18 cellular contexts compared by ENCODE assay signal in genomic region chr9:114525505-114525904, GRCh38. TPM values are rescaled to one million over a fixed set of nuclear protein-coding genes. Genes with fewer than 3 reads are reported as not detected.
A peak's percentile ranks its signal among the peaks of the same experiment; 100 is the strongest.
DNase-seq lines count a peak whose midpoint lies in the region; ATAC-seq, FAIRE-seq and TF ChIP-seq lines count a peak whose summit lies in the region.
"Had no signal": no experiment of that assay in that cellular context is flagged by ENCODE, and none has a peak within 500 bp of the region (broad histone marks: within the 10 kb centered on the region; RNA-seq: fewer than 3 reads in every experiment).

No MANE protein-coding gene starts in this region.

- H3K27ac Mint-ChIP-seq in activated CD8-positive, alpha-beta T cell treated with anti-CD3 and anti-CD28 coated beads, Interleukin-2, amount 10 ng/mL, durations not matched to agents 7 days and 5 days = no peak overlapping the region
- H3K27ac Mint-ChIP-seq: activated CD4-positive, alpha-beta T cell treated with anti-CD3 and anti-CD28 coated beads, Interleukin-2, amount 10 ng/mL, durations not matched to agents 7 days and 5 days; activated T-cell treated with anti-CD3 and anti-CD28 coated beads, Interleukin-2, amount 50 U/mL, for 24 hours had no signal

- no peak for ATAC-seq in activated CD8-positive, alpha-beta T cell treated with anti-CD3 and anti-CD28 coated beads, Interleukin-2, amount 10 ng/mL, durations not matched to agents 7 days and 5 days
- ATAC-seq: naive thymus-derived CD8-positive, alpha-beta T cell had no signal

- no peaks in the 10 kb centered on the region for H3K36me3 Mint-ChIP-seq in activated CD8-positive, alpha-beta T cell treated with anti-CD3 and anti-CD28 coated beads, Interleukin-2, amount 10 ng/mL, durations not matched to agents 7 days and 5 days (ENCODE audit: low read depth)
- H3K36me3 Mint-ChIP-seq: naive thymus-derived CD8-positive, alpha-beta T cell had no signal

- H3K9me3 Mint-ChIP-seq in activated CD8-positive, alpha-beta T cell treated with anti-CD3 and anti-CD28 coated beads, Interleukin-2, amount 10 ng/mL, durations not matched to agents 7 days and 5 days (ENCODE audit: insufficient read depth) = no peaks in the 10 kb centered on the region
- H3K9me3 Mint-ChIP-seq: activated CD4-positive, alpha-beta T cell treated with anti-CD3 and anti-CD28 coated beads, Interleukin-2, amount 10 ng/mL, durations not matched to agents 7 days and 5 days; activated T-cell treated with anti-CD3 and anti-CD28 coated beads, Interleukin-2, amount 50 U/mL, for 24 hours; naive thymus-derived CD8-positive, alpha-beta T cell had no signal

- no peak for FAIRE-seq in HTR-8/SVneo (lab: Jason Lieb, UNC)

- DNase-seq in AG09309 (ENCODE audit: low read depth) = peak; percentile 21
- DNase-seq in HTR-8/SVneo (ENCODE audit: insufficient read length, low spot score) = peak; percentile 73
- DNase-seq in amniotic epithelial cell (ENCODE audit: low read depth) = peak; percentile 59
- DNase-seq in iris pigment epithelial cell (ENCODE audit: low read depth) = peak; percentile 59
- DNase-seq in NCI-H82 (lab: John Stamatoyannopoulos, UW) = no peak
- DNase-seq in RPMI8226 = no peak
- no peak for DNase-seq in cortex of kidney (lab: John Stamatoyannopoulos, UW)
- DNase-seq in activated CD8-positive, alpha-beta T cell treated with anti-CD3 and anti-CD28 coated beads, Interleukin-2, amount 10 ng/mL, durations not matched to agents 7 days and 5 days = no peak
- DNase-seq: activated CD4-positive, alpha-beta T cell treated with anti-CD3 and anti-CD28 coated beads, Interleukin-2, amount 10 ng/mL, durations not matched to agents 7 days and 5 days; activated T-cell treated with anti-CD3 and anti-CD28 coated beads, Interleukin-2, amount 50 U/mL, for 24 hours; AML-193; colonic mucosa; left ventricle myocardium inferior; naive thymus-derived CD8-positive, alpha-beta T cell; NCI-H1105 treated with DMSO at 0.1 percent for 48 hours; NCI-H2171 treated with DMSO at 0.1 percent for 48 hours; SJCRH30; testis had no signal

- no peak overlapping the region for H3K4me3 Mint-ChIP-seq in activated CD8-positive, alpha-beta T cell treated with anti-CD3 and anti-CD28 coated beads, Interleukin-2, amount 10 ng/mL, durations not matched to agents 7 days and 5 days
- H3K4me3 Mint-ChIP-seq: activated CD4-positive, alpha-beta T cell treated with anti-CD3 and anti-CD28 coated beads, Interleukin-2, amount 10 ng/mL, durations not matched to agents 7 days and 5 days; activated T-cell treated with anti-CD3 and anti-CD28 coated beads, Interleukin-2, amount 50 U/mL, for 24 hours; naive thymus-derived CD8-positive, alpha-beta T cell had no signal

- TF ChIP-seq CTCF in AG09309 (IDR thresholded peaks at IDR 0.05; ENCODE audit: control insufficient read depth, insufficient read depth, low read depth, low read length, missing control alignments) = no peak

- peaks cover 43% of the 10 kb centered on the region for H3K27me3 Mint-ChIP-seq in activated CD8-positive, alpha-beta T cell treated with anti-CD3 and anti-CD28 coated beads, Interleukin-2, amount 10 ng/mL, durations not matched to agents 7 days and 5 days (ENCODE audit: low read depth)

- CTCF ChIA-PET in activated CD8-positive, alpha-beta T cell treated with anti-CD3 and anti-CD28 coated beads, Interleukin-2, amount 10 ng/mL, durations not matched to agents 7 days and 5 days (lab: Charles Lee) = interaction anchor here (1.3 kb wide), 1 partner anchor 128 kb away, joined by 3 read pairs; no protein-coding TSS in a partner anchor

- POLR2A ChIA-PET in activated CD8-positive, alpha-beta T cell treated with anti-CD3 and anti-CD28 coated beads, Interleukin-2, amount 10 ng/mL, durations not matched to agents 7 days and 5 days (lab: Charles Lee) = no interaction called here

- H3K4me3 ChIP-seq in AG09309 (ENCODE audit: control insufficient read depth, low read depth, low read length) = no peak overlapping the region
- H3K4me3 ChIP-seq: colonic mucosa, left ventricle myocardium inferior, SJCRH30, testis had no signal

- H3K4me1 Mint-ChIP-seq in activated CD8-positive, alpha-beta T cell treated with anti-CD3 and anti-CD28 coated beads, Interleukin-2, amount 10 ng/mL, durations not matched to agents 7 days and 5 days (ENCODE audit: low read depth) = no peaks in the 10 kb centered on the region
- H3K4me1 Mint-ChIP-seq: activated CD4-positive, alpha-beta T cell treated with anti-CD3 and anti-CD28 coated beads, Interleukin-2, amount 10 ng/mL, durations not matched to agents 7 days and 5 days; naive thymus-derived CD8-positive, alpha-beta T cell had no signal

RNA-seq across cellular contexts. Expression of gene WHRN, which starts 20.2 kb away (rescaled TPM):
- 1 to 10 TPM; 2.6 to 4.1 TPM for total RNA-seq in activated CD8-positive, alpha-beta T cell treated with anti-CD3 and anti-CD28 coated beads, Interleukin-2, amount 10 ng/mL, durations not matched to agents 7 days and 5 days

Comparison
In these comparisons a context has a peak if more than half of its experiments do, and no peak if none do; other contexts are left out.
1. DNase-seq: peak in AG09309 (single experiment), HTR-8/SVneo (single experiment), amniotic epithelial cell (single experiment) and iris pigment epithelial cell (single experiment); none in NCI-H82 (single experiment), RPMI8226 (single experiment), cortex of kidney (single experiment) and activated CD8-positive, alpha-beta T cell treated with anti-CD3 and anti-CD28 coated beads, Interleukin-2, amount 10 ng/mL, durations not matched to agents 7 days and 5 days (single experiment).